In genomic region chr3:71724584-71725278, GRCh38 we compare ENCODE assay signal across 1 cellular context.
TF ChIP-seq lines count a peak whose summit lies in the region.

No MANE protein-coding gene starts in this region.

TF ChIP-seq in K562, 482 proteins besides CTCF, POLR2A, EP300 and RAD21 (continued from another document and continues in another):
- peak; percentile 64; the same call in 1 of the 2 replicates for TF ChIP-seq TFAP4 (CRISPR knock-in tag; IDR thresholded peaks at IDR 0.05; ENCODE audit: borderline replicate concordance)
- no peak for TF ChIP-seq SRF (CRISPR knock-in tag; IDR thresholded peaks at IDR 0.05)
- TF ChIP-seq XRCC4 (IDR thresholded peaks at IDR 0.05; ENCODE audit: extremely low read depth, insufficient read depth, insufficient read length), result no peak
- no peak for TF ChIP-seq ZNF239 (CRISPR knock-in tag; IDR thresholded peaks at IDR 0.05)
- no peak for TF ChIP-seq ELF2 (CRISPR knock-in tag; IDR thresholded peaks at IDR 0.05)
- no peak for TF ChIP-seq KLF16 (IDR thresholded peaks at IDR 0.05)
- no peak for TF ChIP-seq ZNF407 (IDR thresholded peaks at IDR 0.05; ENCODE audit: low read depth)
- 0 out of 4 replicates have a peak, but pooled peaks of 1 of the 2 experiments have one; percentile 26 for TF ChIP-seq UBTF (IDR thresholded peaks at IDR 0.05; ENCODE audit: borderline replicate concordance in 1 of 2, low read depth in 2 of 2, low read length in 2 of 2)
- no peak for TF ChIP-seq HES1 (IDR thresholded peaks at IDR 0.05; ENCODE audit: low read depth)
- TF ChIP-seq ZBTB1 (CRISPR knock-in tag; IDR thresholded peaks at IDR 0.05; ENCODE audit: borderline replicate concordance, low read depth), result 0 out of 2 replicates have a peak, but pooled peaks have one; percentile 58
- TF ChIP-seq ZNF518B (CRISPR knock-in tag; IDR thresholded peaks at IDR 0.05), result no peak
- no peak for TF ChIP-seq DDX20 (tag; IDR thresholded peaks at IDR 0.05; ENCODE audit: low read depth)
- no peak for TF ChIP-seq RUNX1 (IDR thresholded peaks at IDR 0.05; ENCODE audit: low read depth)
- no peak for TF ChIP-seq SIX5 (IDR thresholded peaks at IDR 0.05; ENCODE audit: borderline replicate concordance in 1 of 2, insufficient read depth in 1 of 2, low read depth in 1 of 2, low read length in 2 of 2)
- TF ChIP-seq SMARCE1 (IDR thresholded peaks at IDR 0.05), result no peak
- peak; percentile 39 for TF ChIP-seq ZFX (CRISPR knock-in tag; IDR thresholded peaks at IDR 0.05)
- TF ChIP-seq POLR2G (IDR thresholded peaks at IDR 0.05; ENCODE audit: low read depth, low read length), result peak; percentile 39; the same call in 1 of the 2 replicates
- no peak for TF ChIP-seq STAT5A (IDR thresholded peaks at IDR 0.05; ENCODE audit: borderline replicate concordance, low read length)
- no peak for TF ChIP-seq TAF7 (tag; IDR thresholded peaks at IDR 0.05)
- TF ChIP-seq VEZF1 (CRISPR knock-in tag; IDR thresholded peaks at IDR 0.05), result no peak
- no peak for TF ChIP-seq HDAC3 (IDR thresholded peaks at IDR 0.05; ENCODE audit: borderline replicate concordance, partially characterized antibody)
- TF ChIP-seq CBX5 (IDR thresholded peaks at IDR 0.05; ENCODE audit: borderline replicate concordance, low read depth), result no peak
- no peak for TF ChIP-seq MCM2 (IDR thresholded peaks at IDR 0.05; ENCODE audit: low read depth)
- no peak for TF ChIP-seq PTBP1 (IDR thresholded peaks at IDR 0.05; ENCODE audit: low read depth, low read length)
- no peak for TF ChIP-seq NR4A1 (CRISPR knock-in tag; IDR thresholded peaks at IDR 0.05)
- no peak for TF ChIP-seq NR4A1 (tag; IDR thresholded peaks at IDR 0.05)
- TF ChIP-seq MEIS2 (IDR thresholded peaks at IDR 0.05; ENCODE audit: partially characterized antibody), result no peak
- TF ChIP-seq HMBOX1 (IDR thresholded peaks at IDR 0.05), result no peak
- no peak for TF ChIP-seq ZNF445 (CRISPR knock-in tag; IDR thresholded peaks at IDR 0.05; ENCODE audit: low read depth)
- no peak for TF ChIP-seq ZNF324 (CRISPR knock-in tag; IDR thresholded peaks at IDR 0.05)
- peak in 1 of 2 experiments; percentile 63; a peak in 1 of 4 replicates for TF ChIP-seq MAZ (CRISPR knock-in tag; conservative IDR thresholded peaks at IDR 0.05 in 1 of 2, IDR thresholded peaks at IDR 0.05 in 1 of 2)
- TF ChIP-seq HSF4 (CRISPR knock-in tag; IDR thresholded peaks at IDR 0.05; ENCODE audit: borderline replicate concordance), result no peak
- TF ChIP-seq EHMT2 (IDR thresholded peaks at IDR 0.05), result no peak
- no peak for TF ChIP-seq ZC3H8 (IDR thresholded peaks at IDR 0.05)
- TF ChIP-seq ZNF134 (CRISPR knock-in tag; conservative IDR thresholded peaks at IDR 0.05), result no peak
